In genomic region chr9:101578378-101578777, GRCh38 we compare ENCODE assay signal across 14 cellular contexts. TPM values are rescaled to one million over a fixed set of nuclear protein-coding genes. Genes with fewer than 3 reads are reported as not detected.
DNase-seq lines count a peak whose midpoint lies in the region; ATAC-seq and TF ChIP-seq lines count a peak whose summit lies in the region.
"Had no signal": no experiment of that assay in that cellular context is flagged by ENCODE, and none has a peak within 500 bp of the region (broad histone marks: within the 10 kb centered on the region; RNA-seq: fewer than 3 reads in every experiment).

No MANE protein-coding gene starts in this region.

- H3K56ac ChIP-seq in H9 (ENCODE audit: insufficient read length, low read depth, low read length) = no peak overlapping the region

- H3K79me1 ChIP-seq in H9 (ENCODE audit: insufficient read depth, low read depth, low read length, poor library complexity, severe bottlenecking) = no peaks in the 10 kb centered on the region

- no peak overlapping the region for H2BK20ac ChIP-seq in H9 (ENCODE audit: low read depth, low read length, poor library complexity, severe bottlenecking)

- no peak for TF ChIP-seq CTCF in fibroblast of mammary gland (conservative IDR thresholded peaks at IDR 0.05; ENCODE audit: control insufficient read depth, insufficient read depth, low read depth, low read length)
- no peak for TF ChIP-seq CTCF in H9 (conservative IDR thresholded peaks at IDR 0.05)

- H3K23ac ChIP-seq in H9 (ENCODE audit: insufficient read length, low read depth, low read length) = no peak overlapping the region

- ATAC-seq in GM18909 (IDR thresholded peaks at IDR 0.05; ENCODE audit: poor library complexity, unreplicated experiment) (peak; percentile 64), HG02610 (IDR thresholded peaks at IDR 0.05; ENCODE audit: unreplicated experiment) (peak; percentile 63), HG03460 (IDR thresholded peaks at IDR 0.05; ENCODE audit: unreplicated experiment) (no peak)

- no peak overlapping the region for H4K91ac ChIP-seq in H9 (ENCODE audit: insufficient read length, low read depth, low read length)

- no peak overlapping the region for H3K4me2 ChIP-seq in H9 (ENCODE audit: insufficient read depth, insufficient read length, low read length)

- no peaks in the 10 kb centered on the region for H3K9me3 Mint-ChIP-seq in H9
- H3K9me3 Mint-ChIP-seq: activated T-helper 2 cell treated with anti-CD3 and anti-CD28 coated beads, Interferon-gamma antibody, Interleukin-2, Interleukin-4, amounts not matched to agents 10 μg/mL and 5 μg/mL and 100 μg/mL, durations not matched to agents 14 hours and 24 hours and 36 hours; stimulated activated naive CD8-positive, alpha-beta T cell treated with anti-CD3 and anti-CD28 coated beads, Interleukin-15, Interleukin-2, amounts not matched to agents 100 ng/mL and 50 ng/mL, for 24 hours had no signal

- no peaks in the 10 kb centered on the region for H3K9me3 ChIP-seq in H9 (ENCODE audit: control insufficient read depth, low read depth, low read length)
- H3K9me3 ChIP-seq: neutrophil had no signal

- no peak overlapping the region for H4K8ac ChIP-seq in H9 (replicated peaks; ENCODE audit: insufficient read length, low read depth, low read length)

- H3K4ac ChIP-seq in H9 (ENCODE audit: low read depth, low read length) = no peak overlapping the region

- no peak overlapping the region for H3K9ac ChIP-seq in H9 (ENCODE audit: extremely low read depth, insufficient read length, low read length)

- WGBS in H9 (ENCODE audit: extremely low coverage, insufficient read length, low lambda C conversion rate) = no CpG with 5 or more reads among the region's 3 CpGs

- no peak overlapping the region for H2BK5ac ChIP-seq in H9 (ENCODE audit: insufficient read length, low read length)

- H3K18ac ChIP-seq in H9 (ENCODE audit: insufficient read length, low read depth, low read length) = no peak overlapping the region

- no peak overlapping the region for H2AFZ ChIP-seq in H9 (ENCODE audit: low read length)

- no peak overlapping the region for H3K27ac Mint-ChIP-seq in H9
- H3K27ac Mint-ChIP-seq: activated T-helper 2 cell treated with anti-CD3 and anti-CD28 coated beads, Interferon-gamma antibody, Interleukin-2, Interleukin-4, amounts not matched to agents 10 μg/mL and 5 μg/mL and 100 μg/mL, durations not matched to agents 14 hours and 24 hours and 36 hours; stimulated activated naive CD8-positive, alpha-beta T cell treated with anti-CD3 and anti-CD28 coated beads, Interleukin-15, Interleukin-2, amounts not matched to agents 100 ng/mL and 50 ng/mL, for 24 hours had no signal

- H3K27me3 ChIP-seq in H9 (ENCODE audit: insufficient read depth, low read length) = no peaks in the 10 kb centered on the region
- H3K27me3 ChIP-seq: neutrophil had no signal

- DNase-seq in M059J (ENCODE audit: low read depth) (peak; percentile 73), fibroblast of mammary gland (ENCODE audit: low read depth) (peak; percentile 14), H9 (no peak), iPS-NIHi7 (ENCODE audit: extremely low spot score) (no peak), T-helper 9 cell (no peak)
- DNase-seq: cerebellar nuclear complex, COR-L47 had no signal

- H3K23me2 ChIP-seq in H9 (ENCODE audit: insufficient read length, low read depth, low read length, poor library complexity, severe bottlenecking) = no peaks in the 10 kb centered on the region

- H3K36me3 Mint-ChIP-seq in H9 (ENCODE audit: insufficient read depth in 1 of 3, low read depth in 3 of 3) = no peaks in the 10 kb centered on the region

- H3K4me3 Mint-ChIP-seq in H9 = no peak overlapping the region
- H3K4me3 Mint-ChIP-seq: stimulated activated naive CD8-positive, alpha-beta T cell treated with anti-CD3 and anti-CD28 coated beads, Interleukin-15, Interleukin-2, amounts not matched to agents 100 ng/mL and 50 ng/mL, for 24 hours had no signal

- peaks cover 2% of the 10 kb centered on the region for H3K27me3 Mint-ChIP-seq in H9 (ENCODE audit: low read depth)
- H3K27me3 Mint-ChIP-seq: stimulated activated naive CD8-positive, alpha-beta T cell treated with anti-CD3 and anti-CD28 coated beads, Interleukin-15, Interleukin-2, amounts not matched to agents 100 ng/mL and 50 ng/mL, for 24 hours had no signal

- H2AK5ac ChIP-seq in H9 (ENCODE audit: insufficient read length, low read length) = no peak overlapping the region

- no peak overlapping the region for H3K27ac ChIP-seq in H9 (ENCODE audit: insufficient read length, low read depth, low read length)
- H3K27ac ChIP-seq: neutrophil, VCaP had no signal

- H3K14ac ChIP-seq in H9 (ENCODE audit: insufficient read depth, low read length) = no peak overlapping the region

- H3K4me3 ChIP-seq in fibroblast of mammary gland (ENCODE audit: control insufficient read depth, low read depth, low read length) = no peak overlapping the region

- H2BK12ac ChIP-seq in H9 (ENCODE audit: insufficient read length, low read depth, low read length) = no peak overlapping the region

- peaks cover 21 to 22% of the 10 kb centered on the region in 2 experiments for H3K4me1 Mint-ChIP-seq in H9

- no peak overlapping the region for H2BK15ac ChIP-seq in H9 (ENCODE audit: low read depth, low read length)

- H2BK120ac ChIP-seq in H9 (ENCODE audit: low read depth, low read length, poor library complexity, severe bottlenecking) = no peak overlapping the region

- H4K5ac ChIP-seq in H9 (ENCODE audit: insufficient read length, low read depth, low read length) = no peak overlapping the region

- no peaks in the 10 kb centered on the region for H3K79me2 ChIP-seq in H9 (ENCODE audit: insufficient read depth, low read length)

- no peak overlapping the region for H3T11ph ChIP-seq in H9 (ENCODE audit: low read length)

- H3K4me1 ChIP-seq in H9 (ENCODE audit: insufficient read depth, low read length) = peaks cover 5% of the 10 kb centered on the region; the same call in 1 of the 2 replicates

- no peaks in the 10 kb centered on the region for H4K20me1 ChIP-seq in H9 (ENCODE audit: control insufficient read depth, insufficient read depth, insufficient read length)

RNA-seq across cellular contexts. Expression of gene PPP3R2, which starts 16.4 kb away (rescaled TPM):
- not detected in 2 replicates for total RNA-seq in M059J (2014; rRNA removed; shearing (Covaris generic))
- total RNA-seq in H9 (2021) = not detected in 2 replicates
- total RNA-seq: activated T-helper 2 cell treated with anti-CD3 and anti-CD28 coated beads, Interferon-gamma antibody, Interleukin-2, Interleukin-4, amounts not matched to agents 10 μg/mL and 5 μg/mL and 100 μg/mL, durations not matched to agents 14 hours and 24 hours and 36 hours had no signal

RNA-seq across cellular contexts. Expression of gene RNF20, which starts 44.7 kb away (rescaled TPM):
- total RNA-seq in M059J (2014; rRNA removed; shearing (Covaris generic)) = 24.9 and 35.0 TPM in 2 replicates
- total RNA-seq in H9 (2021) = 45.4 and 48.5 TPM in 2 replicates

Comparison
In these comparisons a context has a peak if more than half of its experiments do, and no peak if none do; other contexts are left out.
1. DNase-seq: peak in M059J (single experiment) and fibroblast of mammary gland (single experiment); none in H9 (single experiment), iPS-NIHi7 (single experiment) and T-helper 9 cell (single experiment).